Comparison of ENCODE assay signal across 4 cellular contexts in the genomic region with DNA sequence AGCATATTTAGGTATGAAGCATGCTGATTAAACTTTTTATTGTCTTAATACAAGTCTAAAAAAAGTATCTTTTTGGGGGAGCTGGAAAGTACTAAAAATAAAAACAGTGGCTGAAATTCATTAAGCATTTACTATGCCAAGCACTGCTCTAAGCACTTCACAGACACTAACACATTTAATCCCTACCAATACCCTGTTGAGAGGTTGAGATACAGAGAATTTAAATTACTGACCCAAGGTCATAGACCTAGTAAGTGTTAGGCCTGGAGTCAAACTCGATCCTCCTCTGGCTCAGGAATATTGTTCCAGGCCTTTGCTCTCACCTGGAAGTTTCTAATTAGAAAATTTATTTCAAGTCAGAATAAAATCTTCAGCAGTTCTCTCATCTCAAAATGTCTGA.
"Had no signal": no experiment of that assay in that cellular context is flagged by ENCODE, and none has a peak within 500 bp of the region (broad histone marks: within the 10 kb centered on the region; RNA-seq: fewer than 3 reads in every experiment).

No MANE protein-coding gene starts in this region.

- DNase-seq: GOT3, H7 had no signal

- ATAC-seq: HCT116 had no signal

- H3K36me3 ChIP-seq: HAP-1 had no signal

- H3K9me3 ChIP-seq: HAP-1 had no signal

- H3K4me3 ChIP-seq: HAP-1 had no signal

- H3K4me1 ChIP-seq: HAP-1 had no signal
